Comparison of ENCODE assay signal across 8 cellular contexts in the genomic region with DNA sequence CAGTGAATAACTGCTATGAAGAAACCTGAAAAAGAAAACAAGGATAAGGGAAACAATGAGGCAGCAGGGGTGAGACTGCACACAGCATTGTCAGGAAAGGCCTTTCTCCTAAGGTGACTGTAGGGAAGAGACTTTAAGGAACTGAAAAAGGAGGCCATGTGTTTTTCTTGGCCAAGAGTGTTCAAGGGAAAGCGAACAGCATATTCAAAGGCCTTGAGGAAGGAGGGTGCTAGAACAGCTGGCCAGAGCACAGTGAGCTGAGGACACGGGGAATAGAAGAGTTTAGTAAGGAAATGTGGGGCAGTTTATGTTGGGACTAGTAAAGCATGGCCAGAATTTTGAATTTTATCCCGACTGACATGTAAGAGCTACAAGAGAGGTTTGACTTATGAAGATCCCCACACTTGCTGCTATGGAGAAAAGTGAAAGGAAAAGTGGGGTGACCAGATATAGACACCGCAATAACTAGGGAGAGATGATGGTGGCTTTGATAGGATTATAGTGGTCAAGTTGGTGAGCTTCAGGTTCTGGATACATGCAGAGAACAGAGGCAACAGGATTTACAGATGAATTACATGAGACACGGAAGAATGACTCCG. TPM values are rescaled to one million over a fixed set of nuclear protein-coding genes. Genes with fewer than 3 reads are reported as not detected.
DNase-seq lines count a peak whose midpoint lies in the region; ATAC-seq, FAIRE-seq and TF ChIP-seq lines count a peak whose summit lies in the region.

No MANE protein-coding gene starts in this region.

- peaks cover 12% of the 10 kb centered on the region for H3K4me1 Mint-ChIP-seq in Calu3 (ENCODE audit: low read depth, unreplicated experiment)
- H3K4me1 Mint-ChIP-seq in nephron progenitor cell = peaks cover 10% of the 10 kb centered on the region

- H2BK5ac ChIP-seq in mesendoderm (ENCODE audit: low read length) = no peak overlapping the region

- no peak overlapping the region for H3K23ac ChIP-seq in mesendoderm (ENCODE audit: low read length)

- H2BK15ac ChIP-seq in mesendoderm (replicated peaks; ENCODE audit: low read depth) = no peak overlapping the region

- no peak overlapping the region for H4K5ac ChIP-seq in mesendoderm (ENCODE audit: low read length)

- intact Hi-C loops in Calu3 (cut with micrococcal nuclease; ENCODE audit: unreplicated experiment) = no loop called here
- intact Hi-C loops in mammary epithelial cell (cut with micrococcal nuclease) = no loop called here

- peak overlapping the region; percentile 57 for H3K27ac Mint-ChIP-seq in Calu3 (ENCODE audit: unreplicated experiment)
- H3K27ac Mint-ChIP-seq in nephron progenitor cell = no peak overlapping the region

- H3K79me1 ChIP-seq in mesendoderm (ENCODE audit: low read length) = no peaks in the 10 kb centered on the region

- H3K56ac ChIP-seq in mesendoderm (ENCODE audit: low read length) = no peak overlapping the region

- H3K9me3 ChIP-seq in Loucy (ENCODE audit: insufficient read depth, low read depth, low read length) (no peaks in the 10 kb centered on the region), mammary epithelial cell (replicated peaks; ENCODE audit: insufficient read depth, low read length) (no peaks in the 10 kb centered on the region)

- DNase-seq in Calu3 (no peak), mammary epithelial cell (no peak), nephron progenitor cell (no peak), urothelium cell line (ENCODE audit: low spot score) (no peak), mesendoderm (no peak), NCI-H146 (lab: John Stamatoyannopoulos, UW) (no peak)

- H3F3A ChIP-seq in Loucy (ENCODE audit: low read depth) = no peaks in the 10 kb centered on the region

- no peaks in the 10 kb centered on the region for H3K9me3 Mint-ChIP-seq in Calu3 (ENCODE audit: low read depth, unreplicated experiment)
- H3K9me3 Mint-ChIP-seq in nephron progenitor cell = peaks cover 14% of the 10 kb centered on the region

- CTCF ChIA-PET in Calu3 (lab: Charles Lee) = no interaction called here
- CTCF ChIA-PET in mammary epithelial cell (lab: Charles Lee; ENCODE audit: low non-redundant PET) = no interaction called here

- no peak overlapping the region for H2AFZ ChIP-seq in Loucy (ENCODE audit: low read length)
- no peak overlapping the region for H2AFZ ChIP-seq in mammary epithelial cell (ENCODE audit: low read depth, low read length)

- H3K36me3 ChIP-seq in Loucy (ENCODE audit: insufficient read depth, low read length) (no peaks in the 10 kb centered on the region), mammary epithelial cell (ENCODE audit: insufficient read depth, low read length) (no peaks in the 10 kb centered on the region), mesendoderm (ENCODE audit: control insufficient read depth, insufficient read depth, low read length) (no peaks in the 10 kb centered on the region)

- no peak overlapping the region for H3K4ac ChIP-seq in mesendoderm (ENCODE audit: low read depth, low read length)

- H3K18ac ChIP-seq in mesendoderm (ENCODE audit: low read length) = no peak overlapping the region

- H3K4me3 ChIP-seq in Loucy (ENCODE audit: low read length, poor library complexity, severe bottlenecking) = peak overlapping the region; percentile 87
- H3K4me3 ChIP-seq in mammary epithelial cell (replicated peaks in 1 of 3; ENCODE audit: insufficient read depth in 1 of 3, low read depth in 2 of 3, low read length in 3 of 3) = peak overlapping the region in 2 of 3 experiments; percentile 90 to 95
- H3K4me3 ChIP-seq in mesendoderm (ENCODE audit: low read length) = no peak overlapping the region

- H3K27me3 ChIP-seq in Loucy (ENCODE audit: insufficient read depth, low read length, poor library complexity, severe bottlenecking) (no peaks in the 10 kb centered on the region), mammary epithelial cell (ENCODE audit: insufficient read depth, low read length) (no peaks in the 10 kb centered on the region), mesendoderm (ENCODE audit: insufficient read depth, low read length, poor library complexity) (no peaks in the 10 kb centered on the region)

- H3K79me2 ChIP-seq in Loucy (ENCODE audit: insufficient read depth, low read length) (peaks cover 22% of the 10 kb centered on the region), mammary epithelial cell (ENCODE audit: insufficient read depth, low read length) (peaks cover 29% of the 10 kb centered on the region), mesendoderm (ENCODE audit: control insufficient read depth, insufficient read depth, low read length) (no peaks in the 10 kb centered on the region)

- H3K4me1 ChIP-seq in Loucy (ENCODE audit: insufficient read depth, low read length, poor library complexity, severe bottlenecking) (peaks cover 19% of the 10 kb centered on the region), mammary epithelial cell (ENCODE audit: insufficient read depth, low read length) (peaks cover 14% of the 10 kb centered on the region), mesendoderm (ENCODE audit: control insufficient read depth, low read depth, low read length) (no peaks in the 10 kb centered on the region)

- H2AK5ac ChIP-seq in mesendoderm (ENCODE audit: low read length) = no peak overlapping the region

- FAIRE-seq in urothelium cell line (lab: Jason Lieb, UNC) = no peak

- ATAC-seq in HG03378 (IDR thresholded peaks at IDR 0.05; ENCODE audit: unreplicated experiment) = no peak

- H3K27me3 Mint-ChIP-seq in Calu3 (ENCODE audit: unreplicated experiment) = no peaks in the 10 kb centered on the region
- peaks cover 25% of the 10 kb centered on the region for H3K27me3 Mint-ChIP-seq in nephron progenitor cell (ENCODE audit: low read depth, poor library complexity)

- no peak for TF ChIP-seq CTCF in Calu3 (IDR thresholded peaks at IDR 0.05; ENCODE audit: unreplicated experiment)
- no peak for TF ChIP-seq CTCF in Loucy (conservative IDR thresholded peaks at IDR 0.05; ENCODE audit: low read length)
- no peak for TF ChIP-seq CTCF in mammary epithelial cell (conservative IDR thresholded peaks at IDR 0.05 in 1 of 2, IDR thresholded peaks at IDR 0.05 in 1 of 2; ENCODE audit: extremely low read depth in 1 of 2, insufficient read depth in 1 of 2, low read depth in 1 of 2, low read length in 2 of 2)
- TF ChIP-seq CTCF in nephron progenitor cell (IDR thresholded peaks at IDR 0.05) = no peak

- in situ Hi-C loops in mammary epithelial cell (cut with MboI; ENCODE audit: low sequenced_read_pairs in 2 of 2) = no loop called here

- WGBS in mammary epithelial cell (ENCODE audit: low coverage, missing lambda C conversion rate) = 79% methylated on average over 6 of the region's 6 CpGs
- no CpG with 5 or more reads among the region's 6 CpGs for WGBS in mesendoderm (ENCODE audit: extremely low coverage, insufficient coverage, low lambda C conversion rate)

- BruUV-seq in Calu3 (replicated peaks; lab: Mats Ljungman, UMichigan) (no TSS peak), mammary epithelial cell (replicated peaks; lab: Mats Ljungman, UMichigan) (no TSS peak)

- no peak overlapping the region for H2BK120ac ChIP-seq in mesendoderm (ENCODE audit: low read depth, low read length)

- H3K9me2 ChIP-seq in Loucy (replicated peaks; ENCODE audit: low read depth, low read length) = no peaks in the 10 kb centered on the region

- H3K36me3 Mint-ChIP-seq in Calu3 (ENCODE audit: insufficient read depth, unreplicated experiment) (peaks cover 25% of the 10 kb centered on the region), nephron progenitor cell (ENCODE audit: low read depth) (peaks cover 14% of the 10 kb centered on the region)

- no peak overlapping the region for H4K8ac ChIP-seq in mesendoderm (ENCODE audit: low read depth, low read length)

- H3K27ac ChIP-seq in mammary epithelial cell (ENCODE audit: insufficient read depth, low read depth, low read length) = no peak overlapping the region
- H3K27ac ChIP-seq in mesendoderm (ENCODE audit: low read depth, low read length) = no peak overlapping the region

- H3K9ac ChIP-seq in Loucy (ENCODE audit: low read depth, low read length, poor library complexity, severe bottlenecking) (peak overlapping the region; percentile 93), mammary epithelial cell (ENCODE audit: insufficient read depth, low read length) (no peak overlapping the region), mesendoderm (ENCODE audit: low read length) (no peak overlapping the region)

- H3K4me3 Mint-ChIP-seq in Calu3 (ENCODE audit: low read depth, unreplicated experiment) = peak overlapping the region; percentile 64
- H3K4me3 Mint-ChIP-seq in nephron progenitor cell = peak overlapping the region; percentile 86

- H3K4me2 ChIP-seq in Loucy (ENCODE audit: low read depth, low read length, poor library complexity, severe bottlenecking) (peak overlapping the region; percentile 87), mammary epithelial cell (ENCODE audit: insufficient read depth, low read depth, low read length) (peak overlapping the region; percentile 78), mesendoderm (ENCODE audit: low read length) (no peak overlapping the region)

- H4K20me1 ChIP-seq in Loucy (ENCODE audit: insufficient read depth, low read length, poor library complexity, severe bottlenecking) = no peaks in the 10 kb centered on the region
- H4K20me1 ChIP-seq in mammary epithelial cell (ENCODE audit: insufficient read depth, low read length) = no peaks in the 10 kb centered on the region

- dilution Hi-C loops in mammary epithelial cell (cut with HindIII; ENCODE audit: low sequenced_read_pairs) = no loop called here

RNA-seq across cellular contexts. Expression of a gene that starts 1.4 kb away (rescaled TPM):
- total RNA-seq in Calu3 (2022) = 14.7 and 17.3 TPM in 2 replicates
- total RNA-seq in mammary epithelial cell = 10 to 100 TPM; 19.7 to 30.2 TPM
- 20.4 TPM for polyA plus RNA-seq in mammary epithelial cell
- 12.4 TPM for polyA minus RNA-seq in mammary epithelial cell
- 3.0 TPM for polyA plus RNA-seq in mesendoderm (2013, experiment 1 of 2)
- 2.8 TPM for polyA plus RNA-seq in mesendoderm (2013, experiment 2 of 2)

RNA-seq across cellular contexts. Expression of a gene that starts 6.7 kb away (rescaled TPM):
- 19.5 and 21.7 TPM in 2 replicates for total RNA-seq in Calu3 (2022)
- 10 to 100 TPM; 17.3 to 28.1 TPM for total RNA-seq in mammary epithelial cell
- 12.4 TPM for polyA plus RNA-seq in mammary epithelial cell
- polyA minus RNA-seq in mammary epithelial cell = 15.6 TPM
- polyA plus RNA-seq in mesendoderm (2013, experiment 1 of 2) = 28.7 TPM
- polyA plus RNA-seq in mesendoderm (2013, experiment 2 of 2) = 28.7 TPM

RNA-seq across cellular contexts. Expression of a gene that starts 25.1 kb away (rescaled TPM):
- total RNA-seq in Calu3 (2022) (15.4 and 16.7 TPM in 2 replicates), mammary epithelial cell (10 to 100 TPM; 27.0 to 34.2 TPM)
- polyA plus RNA-seq in mammary epithelial cell = 6.5 TPM
- polyA minus RNA-seq in mammary epithelial cell = 35.8 TPM
- polyA plus RNA-seq in mesendoderm (2013, experiment 1 of 2) = 10.4 TPM
- polyA plus RNA-seq in mesendoderm (2013, experiment 2 of 2) = 10.3 TPM

RNA-seq across cellular contexts. Expression of a gene that starts 55.7 kb away (rescaled TPM):
- total RNA-seq in Calu3 (2022) (184 and 198 TPM in 2 replicates), mammary epithelial cell (100 to 1,000 TPM; 124 to 195 TPM)
- 188 TPM for polyA plus RNA-seq in mammary epithelial cell
- polyA minus RNA-seq in mammary epithelial cell = 187 TPM
- 356 TPM for polyA plus RNA-seq in mesendoderm (2013, experiment 1 of 2)
- 349 TPM for polyA plus RNA-seq in mesendoderm (2013, experiment 2 of 2)
